Comparison of ENCODE assay signal across 24 cellular contexts in the genomic region with DNA sequence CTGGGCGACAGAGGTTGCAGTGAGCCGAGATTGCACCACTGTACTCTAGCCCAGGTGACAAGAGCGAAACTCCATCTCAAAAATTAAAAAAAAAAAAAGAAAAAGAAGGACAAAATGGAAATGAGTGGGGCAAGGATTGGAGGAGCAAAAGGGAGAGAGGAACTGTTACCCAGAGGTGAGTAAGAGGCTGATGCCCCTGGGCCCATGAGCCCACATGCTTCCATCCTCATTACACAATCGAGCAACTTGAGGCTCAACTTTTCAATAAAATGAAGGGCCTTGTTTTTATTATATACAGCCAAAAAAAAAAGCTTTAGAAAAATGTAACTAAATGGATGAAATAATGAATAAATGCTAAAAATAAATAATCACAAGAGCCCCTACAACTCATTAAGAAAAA.
"Had no signal": no experiment of that assay in that cellular context is flagged by ENCODE, and none has a peak within 500 bp of the region (broad histone marks: within the 10 kb centered on the region; RNA-seq: fewer than 3 reads in every experiment).

No MANE protein-coding gene starts in this region.

- H3K27me3 ChIP-seq: neural progenitor cell, ovary, right lobe of liver, sigmoid colon, stomach, thyroid gland, tibial nerve, upper lobe of right lung, uterus had no signal

- H3K4me3 ChIP-seq: neural progenitor cell, ovary, psoas muscle, right lobe of liver, sigmoid colon, stomach, thoracic aorta, thyroid gland, tibial nerve, upper lobe of right lung, uterus had no signal

- H3K27ac ChIP-seq: neural progenitor cell, ovary, parathyroid adenoma, psoas muscle, right lobe of liver, sigmoid colon, stomach, thoracic aorta, thyroid gland, tibial nerve, upper lobe of right lung, uterus had no signal

- ATAC-seq: natural killer cell; psoas muscle; right cardiac atrium; right lobe of liver; stimulated activated effector memory CD8-positive, alpha-beta T cell treated with anti-CD3 and anti-CD28 coated beads, Interleukin-12 subunit alpha, Interleukin-12 subunit beta, amount 100 ng/mL, for 72 hours; stimulated activated naive B cell treated with anti-CD40 and anti-IgM and Interleukin-4, amounts not matched to agents 10 μg/mL and 1 μg/mL and 100 μg/mL, for 72 hours; upper lobe of right lung had no signal

- DNase-seq: natural killer cell; occipital lobe; ovary; posterior cingulate gyrus; psoas muscle; right cardiac atrium; right lobe of liver; sigmoid colon; small intestine; stimulated activated CD4-positive, alpha-beta T cell treated with anti-CD3 and anti-CD28 coated beads, Interleukin-15, amount 100 ng/mL, for 24 hours; stimulated activated CD4-positive, alpha-beta T cell treated with anti-CD3 and anti-CD28 coated beads, Interleukin-2, amount 100 ng/mL, for 24 hours; stimulated activated CD4-positive, alpha-beta T cell treated with anti-CD3 and anti-CD28 coated beads, Interleukin-2, amount 100 ng/mL, for 48 hours; stimulated activated CD4-positive, alpha-beta T cell treated with anti-CD3 and anti-CD28 coated beads, Interleukin-4, amount 100 ng/mL, for 24 hours; stimulated activated naive B cell treated with anti-CD40 and anti-IgM and Interleukin-4, amounts not matched to agents 10 μg/mL and 1 μg/mL and 100 μg/mL, for 72 hours; stimulated activated naive CD4-positive, alpha-beta T cell treated with Interleukin-2 at 50 U/mL for 16 hours; stomach; thyroid gland; upper lobe of right lung; uterus had no signal
